ENCODE assay signal across 8 cellular contexts in the genomic region with DNA sequence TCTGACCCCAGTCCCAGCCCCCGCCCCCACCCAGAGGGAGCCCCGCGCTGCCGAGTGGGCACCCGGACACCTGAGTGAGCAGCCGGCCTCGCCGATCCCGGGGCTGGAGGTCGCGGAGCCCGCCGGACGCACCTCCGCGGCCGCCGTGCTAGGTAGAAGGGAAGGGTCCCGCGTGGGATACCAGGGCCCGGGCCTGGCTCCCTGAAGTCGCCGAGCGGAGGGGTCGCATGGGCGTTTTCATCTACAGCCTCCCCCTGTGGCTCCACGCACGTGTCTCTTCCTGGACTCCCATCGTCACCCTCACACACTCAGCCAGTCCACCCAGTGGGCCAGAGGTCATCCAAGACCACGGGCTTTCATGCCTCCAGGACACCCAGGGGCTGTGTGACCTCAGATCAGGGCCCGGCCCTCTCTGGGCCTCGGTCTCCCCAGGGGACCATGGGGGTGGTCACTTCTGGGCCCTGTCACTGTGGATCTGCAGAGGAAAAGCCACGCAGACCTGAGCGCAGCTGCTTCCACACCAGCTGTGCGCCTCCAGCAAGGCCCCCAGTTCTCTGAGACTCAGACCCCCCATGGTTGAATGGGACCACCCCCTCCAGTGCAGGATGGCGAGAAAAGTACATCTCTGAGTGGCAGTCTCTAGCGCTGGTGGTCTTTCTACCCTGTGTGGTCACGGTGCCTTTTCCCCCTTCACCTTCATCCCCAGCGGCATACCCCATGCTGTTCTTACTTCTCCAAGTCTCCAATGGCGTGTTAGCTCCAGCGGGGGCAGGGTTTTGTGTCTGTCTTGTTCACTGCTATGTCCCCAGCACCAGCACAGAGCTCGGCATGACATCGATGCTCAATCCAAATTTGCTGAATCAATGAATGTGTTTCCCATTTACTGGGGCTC. TPM values are rescaled to one million over a fixed set of nuclear protein-coding genes. Genes with fewer than 3 reads are reported as not detected.
DNase-seq lines count a peak whose midpoint lies in the region; ATAC-seq and TF ChIP-seq lines count a peak whose summit lies in the region.

No MANE protein-coding gene starts in this region.

- intact Hi-C loops in mucosa of descending colon (cut with DNase I, micrococcal nuclease) = no loop called here

- DNase-seq in AG09309 (ENCODE audit: low read depth) (no peak), MG63 (no peak), mucosa of descending colon (peak in 1 of 3 donors; percentile 55), GM03348 (ENCODE audit: low spot score) (no peak), NCI-H128 (lab: John Stamatoyannopoulos, UW; ENCODE audit: unreplicated experiment) (no peak)
- no peak for DNase-seq in central memory CD4-positive, alpha-beta T cell

- H3K27me3 ChIP-seq in MG63 = no peaks in the 10 kb centered on the region

- peak; percentile 13 for ATAC-seq in mucosa of descending colon
- ATAC-seq in HG03460 (IDR thresholded peaks at IDR 0.05; ENCODE audit: unreplicated experiment) = no peak

- peaks cover 11% of the 10 kb centered on the region for H3K4me1 ChIP-seq in mucosa of descending colon (ENCODE audit: low read depth)

- peak overlapping the region; percentile 36 for H3K4me3 ChIP-seq in AG09309 (ENCODE audit: control insufficient read depth, low read depth, low read length)
- peak overlapping the region; percentile 38 for H3K4me3 ChIP-seq in MG63
- no peak overlapping the region for H3K4me3 ChIP-seq in mucosa of descending colon

- no peaks in the 10 kb centered on the region for H3K36me3 ChIP-seq in MG63
- H3K36me3 ChIP-seq in mucosa of descending colon (ENCODE audit: low read depth) = no peaks in the 10 kb centered on the region

- H3K27ac ChIP-seq in cingulate gyrus (ENCODE audit: low read depth, low read length) = peak overlapping the region; percentile 54

- H3K9me3 ChIP-seq in MG63 (no peaks in the 10 kb centered on the region), mucosa of descending colon (no peaks in the 10 kb centered on the region)

- TF ChIP-seq CTCF in AG09309 (IDR thresholded peaks at IDR 0.05; ENCODE audit: control insufficient read depth, insufficient read depth, low read depth, low read length, missing control alignments) = no peak
- no peak for TF ChIP-seq CTCF in mucosa of descending colon (IDR thresholded peaks at IDR 0.05)

RNA-seq across cellular contexts. Expression of a gene that starts 0.6 kb away (rescaled TPM):
- total RNA-seq in MG63 (2014; rRNA removed; shearing (Covaris generic); ENCODE audit: low replicate concordance) = 12.1 and 12.3 TPM in 2 replicates
- total RNA-seq in mucosa of descending colon = 10 to 100 TPM in 2 of 3 donors, 1 to 10 TPM in 1; 9.8 to 81.6 (median 17.2) TPM
